ENCODE assay signal across 2 cellular contexts in the genomic region with DNA sequence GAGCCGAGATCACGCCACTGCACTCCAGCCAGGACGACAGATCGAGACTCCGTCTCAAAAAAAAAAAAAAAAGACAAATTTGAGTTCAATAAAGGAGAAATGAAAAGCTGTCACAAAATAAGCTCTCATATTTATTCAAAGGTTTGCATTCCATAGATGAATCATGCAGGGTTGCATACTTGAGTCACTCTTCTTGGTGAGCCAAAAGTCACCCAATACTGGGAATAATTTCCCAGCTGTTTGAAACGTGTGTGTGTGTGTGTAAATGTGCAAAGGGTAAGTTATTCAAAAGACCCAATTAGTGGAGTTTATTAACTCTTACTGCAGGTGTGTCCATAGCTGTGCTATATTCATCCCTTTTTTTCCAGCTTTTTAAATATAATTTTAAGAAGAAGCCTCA.
TF ChIP-seq lines count a peak whose summit lies in the region.

No MANE protein-coding gene starts in this region.

TF ChIP-seq in A549, 52 proteins besides CTCF, POLR2A, EP300 and RAD21 (continued from another document):
- TF ChIP-seq, protein P1, sequence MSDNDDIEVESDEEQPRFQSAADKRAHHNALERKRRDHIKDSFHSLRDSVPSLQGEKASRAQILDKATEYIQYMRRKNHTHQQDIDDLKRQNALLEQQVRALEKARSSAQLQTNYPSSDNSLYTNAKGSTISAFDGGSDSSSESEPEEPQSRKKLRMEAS (IDR thresholded peaks at IDR 0.05), result no peak; the same call in none of the 2 replicates
- TF ChIP-seq HEYL (CRISPR knock-in tag; IDR thresholded peaks at IDR 0.05) (no peak), FOSL2 (IDR thresholded peaks at IDR 0.05) (peak; percentile 95), FOSL2 (CRISPR knock-in tag; IDR thresholded peaks at IDR 0.05) (peak; percentile 89), HOXA7 (CRISPR knock-in tag; IDR thresholded peaks at IDR 0.05) (no peak), EHMT2 (IDR thresholded peaks at IDR 0.05; ENCODE audit: low read depth) (no peak), GATA3 (IDR thresholded peaks at IDR 0.05; ENCODE audit: borderline replicate concordance) (peak; percentile 77; the same call in 1 of the 2 replicates), NFE2L2 (conservative IDR thresholded peaks at IDR 0.05; ENCODE audit: low read length) (no peak), NPAS2 (CRISPR knock-in tag; IDR thresholded peaks at IDR 0.05; ENCODE audit: borderline replicate concordance) (no peak), NR3C1 (IDR thresholded peaks at IDR 0.05) (no peak), HOXB5 (CRISPR knock-in tag; IDR thresholded peaks at IDR 0.05) (no peak), CBX2 (IDR thresholded peaks at IDR 0.05; ENCODE audit: borderline replicate concordance, low read depth) (no peak), JUN (IDR thresholded peaks at IDR 0.05) (no peak; a peak in 1 of 5 replicates), JUNB (IDR thresholded peaks at IDR 0.05) (peak; percentile 87), TFCP2L1 (CRISPR knock-in tag; IDR thresholded peaks at IDR 0.05) (no peak), EHF (CRISPR knock-in tag; IDR thresholded peaks at IDR 0.05) (no peak), CBX8 (IDR thresholded peaks at IDR 0.05) (no peak), HDAC2 (IDR thresholded peaks at IDR 0.05) (no peak), FOXS1 (CRISPR knock-in tag; IDR thresholded peaks at IDR 0.05) (0 out of 2 replicates have a peak, but pooled peaks have one; percentile 50)
- TF ChIP-seq, protein P2, sequence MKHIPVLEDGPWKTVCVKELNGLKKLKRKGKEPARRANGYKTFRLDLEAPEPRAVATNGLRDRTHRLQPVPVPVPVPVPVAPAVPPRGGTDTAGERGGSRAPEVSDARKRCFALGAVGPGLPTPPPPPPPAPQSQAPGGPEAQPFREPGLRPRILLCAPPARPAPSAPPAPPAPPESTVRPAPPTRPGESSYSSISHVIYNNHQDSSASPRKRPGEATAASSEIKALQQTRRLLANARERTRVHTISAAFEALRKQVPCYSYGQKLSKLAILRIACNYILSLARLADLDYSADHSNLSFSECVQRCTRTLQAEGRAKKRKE (CRISPR knock-in tag; IDR thresholded peaks at IDR 0.05; ENCODE audit: low read depth), result no peak
- TF ChIP-seq, protein P3, sequence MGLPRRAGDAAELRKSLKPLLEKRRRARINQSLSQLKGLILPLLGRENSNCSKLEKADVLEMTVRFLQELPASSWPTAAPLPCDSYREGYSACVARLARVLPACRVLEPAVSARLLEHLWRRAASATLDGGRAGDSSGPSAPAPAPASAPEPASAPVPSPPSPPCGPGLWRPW (IDR thresholded peaks at IDR 0.05), result no peak
- TF ChIP-seq, protein P4, sequence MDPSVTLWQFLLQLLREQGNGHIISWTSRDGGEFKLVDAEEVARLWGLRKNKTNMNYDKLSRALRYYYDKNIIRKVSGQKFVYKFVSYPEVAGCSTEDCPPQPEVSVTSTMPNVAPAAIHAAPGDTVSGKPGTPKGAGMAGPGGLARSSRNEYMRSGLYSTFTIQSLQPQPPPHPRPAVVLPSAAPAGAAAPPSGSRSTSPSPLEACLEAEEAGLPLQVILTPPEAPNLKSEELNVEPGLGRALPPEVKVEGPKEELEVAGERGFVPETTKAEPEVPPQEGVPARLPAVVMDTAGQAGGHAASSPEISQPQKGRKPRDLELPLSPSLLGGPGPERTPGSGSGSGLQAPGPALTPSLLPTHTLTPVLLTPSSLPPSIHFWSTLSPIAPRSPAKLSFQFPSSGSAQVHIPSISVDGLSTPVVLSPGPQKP (IDR thresholded peaks at IDR 0.05; ENCODE audit: low read depth, low read length), result no peak
- TF ChIP-seq, protein P5, sequence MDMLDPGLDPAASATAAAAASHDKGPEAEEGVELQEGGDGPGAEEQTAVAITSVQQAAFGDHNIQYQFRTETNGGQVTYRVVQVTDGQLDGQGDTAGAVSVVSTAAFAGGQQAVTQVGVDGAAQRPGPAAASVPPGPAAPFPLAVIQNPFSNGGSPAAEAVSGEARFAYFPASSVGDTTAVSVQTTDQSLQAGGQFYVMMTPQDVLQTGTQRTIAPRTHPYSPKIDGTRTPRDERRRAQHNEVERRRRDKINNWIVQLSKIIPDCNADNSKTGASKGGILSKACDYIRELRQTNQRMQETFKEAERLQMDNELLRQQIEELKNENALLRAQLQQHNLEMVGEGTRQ (IDR thresholded peaks at IDR 0.05), result no peak

TF ChIP-seq in HCT116, 20 proteins besides CTCF, POLR2A, EP300 and RAD21:
- TF ChIP-seq, protein P6, sequence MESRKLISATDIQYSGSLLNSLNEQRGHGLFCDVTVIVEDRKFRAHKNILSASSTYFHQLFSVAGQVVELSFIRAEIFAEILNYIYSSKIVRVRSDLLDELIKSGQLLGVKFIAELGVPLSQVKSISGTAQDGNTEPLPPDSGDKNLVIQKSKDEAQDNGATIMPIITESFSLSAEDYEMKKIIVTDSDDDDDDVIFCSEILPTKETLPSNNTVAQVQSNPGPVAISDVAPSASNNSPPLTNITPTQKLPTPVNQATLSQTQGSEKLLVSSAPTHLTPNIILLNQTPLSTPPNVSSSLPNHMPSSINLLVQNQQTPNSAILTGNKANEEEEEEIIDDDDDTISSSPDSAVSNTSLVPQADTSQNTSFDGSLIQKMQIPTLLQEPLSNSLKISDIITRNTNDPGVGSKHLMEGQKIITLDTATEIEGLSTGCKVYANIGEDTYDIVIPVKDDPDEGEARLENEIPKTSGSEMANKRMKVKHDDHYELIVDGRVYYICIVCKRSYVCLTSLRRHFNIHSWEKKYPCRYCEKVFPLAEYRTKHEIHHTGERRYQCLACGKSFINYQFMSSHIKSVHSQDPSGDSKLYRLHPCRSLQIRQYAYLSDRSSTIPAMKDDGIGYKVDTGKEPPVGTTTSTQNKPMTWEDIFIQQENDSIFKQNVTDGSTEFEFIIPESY (IDR thresholded peaks at IDR 0.05; ENCODE audit: extremely low read depth, insufficient replicate concordance, low read length), result no peak
- TF ChIP-seq CEBPB (IDR thresholded peaks at IDR 0.05; ENCODE audit: low read depth) (no peak), EZH2 (IDR thresholded peaks at IDR 0.05) (no peak), SP1 (IDR thresholded peaks at IDR 0.05; ENCODE audit: low read depth) (no peak), EGR1 (IDR thresholded peaks at IDR 0.05; ENCODE audit: low read depth) (no peak), FOSL1 (IDR thresholded peaks at IDR 0.05; ENCODE audit: low read depth) (peak; percentile 58), SIN3A (IDR thresholded peaks at IDR 0.05; ENCODE audit: low read depth) (no peak), ZNF274 (IDR thresholded peaks at IDR 0.05; ENCODE audit: low read depth, low read length) (no peak), JUND (IDR thresholded peaks at IDR 0.05) (peak; percentile 50), EZH2phosphoT487 (IDR thresholded peaks at IDR 0.05; ENCODE audit: borderline replicate concordance) (no peak), TCF7L2 (IDR thresholded peaks at IDR 0.05; ENCODE audit: borderline replicate concordance, extremely low read depth, insufficient read depth, insufficient read length) (no peak)
- TF ChIP-seq, protein P7, sequence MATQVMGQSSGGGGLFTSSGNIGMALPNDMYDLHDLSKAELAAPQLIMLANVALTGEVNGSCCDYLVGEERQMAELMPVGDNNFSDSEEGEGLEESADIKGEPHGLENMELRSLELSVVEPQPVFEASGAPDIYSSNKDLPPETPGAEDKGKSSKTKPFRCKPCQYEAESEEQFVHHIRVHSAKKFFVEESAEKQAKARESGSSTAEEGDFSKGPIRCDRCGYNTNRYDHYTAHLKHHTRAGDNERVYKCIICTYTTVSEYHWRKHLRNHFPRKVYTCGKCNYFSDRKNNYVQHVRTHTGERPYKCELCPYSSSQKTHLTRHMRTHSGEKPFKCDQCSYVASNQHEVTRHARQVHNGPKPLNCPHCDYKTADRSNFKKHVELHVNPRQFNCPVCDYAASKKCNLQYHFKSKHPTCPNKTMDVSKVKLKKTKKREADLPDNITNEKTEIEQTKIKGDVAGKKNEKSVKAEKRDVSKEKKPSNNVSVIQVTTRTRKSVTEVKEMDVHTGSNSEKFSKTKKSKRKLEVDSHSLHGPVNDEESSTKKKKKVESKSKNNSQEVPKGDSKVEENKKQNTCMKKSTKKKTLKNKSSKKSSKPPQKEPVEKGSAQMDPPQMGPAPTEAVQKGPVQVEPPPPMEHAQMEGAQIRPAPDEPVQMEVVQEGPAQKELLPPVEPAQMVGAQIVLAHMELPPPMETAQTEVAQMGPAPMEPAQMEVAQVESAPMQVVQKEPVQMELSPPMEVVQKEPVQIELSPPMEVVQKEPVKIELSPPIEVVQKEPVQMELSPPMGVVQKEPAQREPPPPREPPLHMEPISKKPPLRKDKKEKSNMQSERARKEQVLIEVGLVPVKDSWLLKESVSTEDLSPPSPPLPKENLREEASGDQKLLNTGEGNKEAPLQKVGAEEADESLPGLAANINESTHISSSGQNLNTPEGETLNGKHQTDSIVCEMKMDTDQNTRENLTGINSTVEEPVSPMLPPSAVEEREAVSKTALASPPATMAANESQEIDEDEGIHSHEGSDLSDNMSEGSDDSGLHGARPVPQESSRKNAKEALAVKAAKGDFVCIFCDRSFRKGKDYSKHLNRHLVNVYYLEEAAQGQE (IDR thresholded peaks at IDR 0.05; ENCODE audit: low read depth), result no peak
TF ChIP-seq in HCT116: peak in this region for 2.
